In the genomic region with DNA sequence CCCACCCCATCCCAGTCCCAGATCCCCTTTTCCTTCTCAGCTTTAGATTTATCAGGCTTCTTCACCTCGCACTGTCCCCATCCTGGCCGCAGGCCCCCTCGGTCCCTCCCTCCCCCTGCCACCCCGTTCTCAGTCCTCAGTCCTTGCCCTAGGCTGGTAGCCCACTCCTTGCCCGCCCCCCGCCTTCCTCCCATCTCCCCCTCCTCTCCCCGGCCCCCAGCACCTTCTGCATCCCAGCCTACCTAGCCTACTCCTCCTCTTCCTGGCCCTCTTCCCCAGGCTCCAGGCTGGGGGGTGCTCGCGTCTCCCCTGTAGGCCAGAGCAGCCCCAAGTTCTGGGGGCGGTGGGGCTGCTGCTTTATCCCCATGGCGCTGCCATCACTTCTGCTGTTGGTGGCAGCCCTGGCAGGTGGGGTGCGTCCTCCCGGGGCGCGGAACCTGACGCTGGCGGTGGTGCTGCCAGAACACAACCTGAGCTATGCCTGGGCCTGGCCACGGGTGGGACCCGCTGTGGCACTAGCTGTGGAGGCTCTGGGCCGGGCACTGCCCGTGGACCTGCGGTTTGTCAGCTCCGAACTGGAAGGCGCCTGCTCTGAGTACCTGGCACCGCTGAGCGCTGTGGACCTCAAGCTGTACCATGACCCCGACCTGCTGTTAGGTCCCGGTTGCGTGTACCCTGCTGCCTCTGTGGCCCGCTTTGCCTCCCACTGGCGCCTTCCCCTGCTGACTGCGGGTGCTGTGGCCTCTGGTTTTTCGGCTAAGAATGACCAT, we compare ENCODE assay signal across 13 cellular contexts. TPM values are rescaled to one million over a fixed set of nuclear protein-coding genes. Genes with fewer than 3 reads are reported as not detected.
DNase-seq lines count a peak whose midpoint lies in the region; ATAC-seq and TF ChIP-seq lines count a peak whose summit lies in the region.
"Had no signal": no experiment of that assay in that cellular context is flagged by ENCODE, and none has a peak within 500 bp of the region (broad histone marks: within the 10 kb centered on the region; RNA-seq: fewer than 3 reads in every experiment).

No MANE protein-coding gene starts in this region.

- no peaks in the 10 kb centered on the region for H3K27me3 ChIP-seq in AG04450 (ENCODE audit: control insufficient read depth, insufficient read depth, low read length)
- no peaks in the 10 kb centered on the region for H3K27me3 ChIP-seq in ascending aorta
- H3K27me3 ChIP-seq in right cardiac atrium (ENCODE audit: control insufficient read depth, insufficient read depth): no peaks in the 10 kb centered on the region

- TF ChIP-seq CTCF in AG04450 (IDR thresholded peaks at IDR 0.05; ENCODE audit: low read depth, low read length) (no peak), ascending aorta (IDR thresholded peaks at IDR 0.05) (no peak), retinal pigment epithelial cell (conservative IDR thresholded peaks at IDR 0.05; ENCODE audit: low read depth, low read length) (no peak)

- peak overlapping the region; percentile 65 for H3K4me3 ChIP-seq in AG04450 (ENCODE audit: low read depth, low read length)
- H3K4me3 ChIP-seq in ascending aorta: peak overlapping the region; percentile 64 to 87
- H3K4me3 ChIP-seq in right cardiac atrium (ENCODE audit: low read length): peak overlapping the region; percentile 58
- peak overlapping the region; percentile 54 for H3K4me3 ChIP-seq in retinal pigment epithelial cell (ENCODE audit: low read length)

- H3K9me3 ChIP-seq in AG04450 (ENCODE audit: control insufficient read depth, insufficient read depth, low read length): no peaks in the 10 kb centered on the region; the same call in 1 of the 2 replicates
- no peaks in the 10 kb centered on the region for H3K9me3 ChIP-seq in ascending aorta
- H3K9me3 ChIP-seq in right cardiac atrium (ENCODE audit: control insufficient read depth, low read length): no peaks in the 10 kb centered on the region

- H3K4me1 ChIP-seq in ascending aorta: peaks cover 5 to 28% of the 10 kb centered on the region in 2 donors
- no peaks in the 10 kb centered on the region for H3K4me1 ChIP-seq in right cardiac atrium (ENCODE audit: control insufficient read depth, insufficient read depth, low read length)
- H3K4me1 ChIP-seq: parathyroid adenoma had no signal

- ATAC-seq in right cardiac atrium: no peak
- no peak for ATAC-seq in HG03457 (IDR thresholded peaks at IDR 0.05; ENCODE audit: unreplicated experiment)
- ATAC-seq: esophagus mucosa had no signal

- no peaks in the 10 kb centered on the region for H3K36me3 ChIP-seq in ascending aorta

- H3K27ac ChIP-seq in AG04450 (ENCODE audit: low read depth, low read length) (no peak overlapping the region), ascending aorta (peak overlapping the region; percentile 81 to 87), right cardiac atrium (ENCODE audit: low read length) (no peak overlapping the region)
- H3K27ac ChIP-seq: parathyroid adenoma had no signal

- CTCF ChIA-PET in AG04450 (lab: Charles Lee): interaction anchor here (0.6 to 2.2 kb wide), 5 partner anchors 26 to 154 kb away, joined by 3 to 9 read pairs (median 5); no protein-coding TSS in a partner anchor

- WGBS in right cardiac atrium: 83% methylated on average over 33 of the region's 33 CpGs

- intact Hi-C loops in ascending aorta (cut with DNase I): loop anchor here (5.0 kb wide), 1 partner anchor 155 kb away; no protein-coding TSS in a partner anchor
- intact Hi-C loops in right cardiac atrium (cut with DNase I): loop anchor here in 3 of 4 donors (5.0 kb wide), 2 partner anchors 35 to 90 kb away; partner anchors contain the start of genes FAM221B (in 1 of the 3) and TMEM8B (in 1 of the 3)

- POLR2A ChIA-PET in AG04450 (lab: Yijun Ruan, JAX): interaction anchor here (0.6 kb wide), 1 partner anchor 252 kb away, joined by 5 read pairs; no protein-coding TSS in a partner anchor

- DNase-seq in AG04450 (ENCODE audit: low read depth, low spot score) (no peak), ascending aorta (ENCODE audit: low spot score in 2 of 2) (no peak), right cardiac atrium (peak; percentile 24 to 76 (median 72)), retinal pigment epithelial cell (ENCODE audit: low read depth) (no peak), NCI-H1417 (lab: John Stamatoyannopoulos, UW) (no peak), NCI-H146 treated with DMSO at 0.1 percent for 48 hours (lab: John Stamatoyannopoulos, UW; ENCODE audit: unreplicated experiment) (no peak), DMS79 (lab: John Stamatoyannopoulos, UW) (no peak)

RNA-seq across cellular contexts. Expression of gene NPR2, which starts 0.8 kb away (rescaled TPM):
- polyA plus RNA-seq in AG04450 (2011; rRNA removed): 31.9 and 44.6 TPM in 2 replicates
- polyA minus RNA-seq in AG04450 (2011; rRNA and poly(A)+ RNA removed): 40.5 and 48.0 TPM in 2 replicates
- 7.3 TPM for total RNA-seq in ascending aorta
- total RNA-seq in right cardiac atrium: 10 to 100 TPM; 21.3 to 29.9 (median 26.3) TPM
- 24.7 TPM for polyA plus RNA-seq in right cardiac atrium

RNA-seq across cellular contexts. Expression of gene SPAG8, which starts 19.8 kb away (rescaled TPM):
- 0.56 and 0.58 TPM in 2 replicates for polyA plus RNA-seq in AG04450 (2011; rRNA removed)
- 1.0 and 1.1 TPM in 2 replicates for polyA minus RNA-seq in AG04450 (2011; rRNA and poly(A)+ RNA removed)
- total RNA-seq in ascending aorta: not detected
- 1 to 10 TPM; 2.6 to 6.0 (median 4.9) TPM for total RNA-seq in right cardiac atrium
- polyA plus RNA-seq in right cardiac atrium: 5.4 TPM

RNA-seq across cellular contexts. Expression of gene HINT2, which starts 22.6 kb away (rescaled TPM):
- polyA plus RNA-seq in AG04450 (2011; rRNA removed) (17.5 and 18.5 TPM in 2 replicates), right cardiac atrium (108 TPM)
- polyA minus RNA-seq in AG04450 (2011; rRNA and poly(A)+ RNA removed): 2.6 and 7.0 TPM in 2 replicates
- total RNA-seq in ascending aorta (21.6 TPM), right cardiac atrium (10 to 100 TPM; 56.7 to 60.7 (median 59.0) TPM)

RNA-seq across cellular contexts. Expression of gene FAM221B, which starts 36.3 kb away (rescaled TPM):
- not detected in 2 replicates for polyA plus RNA-seq in AG04450 (2011; rRNA removed)
- polyA minus RNA-seq in AG04450 (2011; rRNA and poly(A)+ RNA removed): not detected in 2 replicates
- not detected for total RNA-seq in ascending aorta
- not detected for total RNA-seq in right cardiac atrium
- not detected for polyA plus RNA-seq in right cardiac atrium
- total RNA-seq: esophagus mucosa, M059J, RPMI7951 had no signal
- polyA plus RNA-seq: keratinocyte had no signal

RNA-seq across cellular contexts. Expression of gene TMEM8B, which starts 36.8 kb away (rescaled TPM):
- polyA plus RNA-seq in AG04450 (2011; rRNA removed) (3.3 and 4.7 TPM in 2 replicates), right cardiac atrium (12.7 TPM)
- polyA minus RNA-seq in AG04450 (2011; rRNA and poly(A)+ RNA removed): 4.1 and 5.5 TPM in 2 replicates
- total RNA-seq in ascending aorta (37.3 TPM), right cardiac atrium (10 to 100 TPM; 19.5 to 21.3 (median 21.0) TPM)

Comparison
In these comparisons a context has a peak if more than half of its experiments do, and no peak if none do; other contexts are left out.
1. DNase-seq: peak in right cardiac atrium (3 of 3); none in AG04450 (single experiment), ascending aorta (0 of 2), retinal pigment epithelial cell (single experiment), NCI-H1417 (0 of 3), NCI-H146 treated with DMSO at 0.1 percent for 48 hours (single experiment) and DMS79 (single experiment).
2. H3K27ac ChIP-seq: peak in ascending aorta (2 of 2); none in AG04450 (single experiment) and right cardiac atrium (single experiment).
3. Peak in every context shown above with its lines, with median percentiles within 50 percentile points of each other: H3K4me3 ChIP-seq.